9 cellular contexts compared by ENCODE assay signal in genomic region chr11:39374963-39375698, GRCh38.
DNase-seq lines count a peak whose midpoint lies in the region; ATAC-seq, FAIRE-seq and TF ChIP-seq lines count a peak whose summit lies in the region.
"Had no signal": no experiment of that assay in that cellular context is flagged by ENCODE, and none has a peak within 500 bp of the region (broad histone marks: within the 10 kb centered on the region; RNA-seq: fewer than 3 reads in every experiment).

No MANE protein-coding gene starts in this region.

- H3K9me1 ChIP-seq in endothelial cell of umbilical vein (replicated peaks; ENCODE audit: control insufficient read depth, extremely low read depth, insufficient read depth, low read length) = no peaks in the 10 kb centered on the region

- no peak for FAIRE-seq in endothelial cell of umbilical vein (lab: Jason Lieb, UNC)

- ATAC-seq in GM21526 (IDR thresholded peaks at IDR 0.05; ENCODE audit: low FRiP score, unreplicated experiment) = no peak
- ATAC-seq in HG03520 (IDR thresholded peaks at IDR 0.05; ENCODE audit: unreplicated experiment) = no peak

- no peaks in the 10 kb centered on the region for H3K79me2 ChIP-seq in endothelial cell of umbilical vein (ENCODE audit: control insufficient read depth, insufficient read depth, low read length)

- H3K4me2 ChIP-seq in endothelial cell of umbilical vein (ENCODE audit: insufficient read depth, low read length) = no peak overlapping the region

- H3K9ac ChIP-seq in NT2/D1 (ENCODE audit: insufficient read length, low read depth) = no peak overlapping the region
- no peak overlapping the region for H3K9ac ChIP-seq in endothelial cell of umbilical vein (replicated peaks; ENCODE audit: extremely low read depth, insufficient read depth, low read length)

- no peak overlapping the region for H2AFZ ChIP-seq in endothelial cell of umbilical vein (ENCODE audit: low read depth, low read length)

- POLR2A ChIA-PET in A673 (lab: Charles Lee; ENCODE audit: low non-redundant PET) (interaction anchor here (0.6 to 0.7 kb wide), 3 partner anchors 82 to 919 kb away, joined by 3 read pairs; no protein-coding TSS in a partner anchor), endothelial cell of umbilical vein (lab: Charles Lee) (no interaction called here)

- BruUV-seq in A673 (replicated peaks; lab: Mats Ljungman, UMichigan) (no TSS peak), endothelial cell of umbilical vein (replicated peaks; lab: Mats Ljungman, UMichigan) (no TSS peak)

- CTCF ChIA-PET in A673 (lab: Charles Lee) (interaction anchor here (0.6 to 1.2 kb wide), 5 partner anchors 9 to 506 kb away, joined by 3 to 8 read pairs (median 4); no protein-coding TSS in a partner anchor), endothelial cell of umbilical vein (lab: Charles Lee) (interaction anchor here (0.7 to 2.0 kb wide), 2 partner anchors 10 kb away, joined by 5 read pairs; no protein-coding TSS in a partner anchor)

- TF ChIP-seq CTCF in A673 (conservative IDR thresholded peaks at IDR 0.05; ENCODE audit: low read depth, low read length) (peak; percentile 97), GM12872 (IDR thresholded peaks at IDR 0.05; ENCODE audit: insufficient read depth, low read depth, low read length) (peak; percentile 43; the same call in 2 of the 3 replicates), endothelial cell of umbilical vein (IDR thresholded peaks at IDR 0.05; ENCODE audit: extremely low read depth in 1 of 2, insufficient read depth in 1 of 2, low read depth in 1 of 2, low read length in 2 of 2) (peak; percentile 14 to 20), retinal pigment epithelial cell (conservative IDR thresholded peaks at IDR 0.05; ENCODE audit: low read depth, low read length) (peak; percentile 41), right atrium auricular region (IDR thresholded peaks at IDR 0.05) (peak in 1 of 2 donors; percentile 63)

- no peak overlapping the region for H3K4me3 ChIP-seq in A673 (ENCODE audit: low read depth, low read length, poor library complexity, severe bottlenecking)
- H3K4me3 ChIP-seq in NT2/D1 (ENCODE audit: insufficient read length, low read depth) = no peak overlapping the region
- no peak overlapping the region for H3K4me3 ChIP-seq in endothelial cell of umbilical vein (replicated peaks in 1 of 3; ENCODE audit: insufficient read depth in 1 of 3, low read depth in 1 of 3, low read length in 3 of 3)
- no peak overlapping the region for H3K4me3 ChIP-seq in retinal pigment epithelial cell (ENCODE audit: low read length)
- no peak overlapping the region for H3K4me3 ChIP-seq in right atrium auricular region

- H3K4me1 ChIP-seq in A673 (ENCODE audit: insufficient read depth, low read length, poor library complexity, severe bottlenecking) (peaks cover 11% of the 10 kb centered on the region), NT2/D1 (ENCODE audit: insufficient read depth, insufficient read length) (no peaks in the 10 kb centered on the region), endothelial cell of umbilical vein (ENCODE audit: control insufficient read depth, extremely low read depth, insufficient read depth, low read length) (no peaks in the 10 kb centered on the region), right atrium auricular region (no peaks in the 10 kb centered on the region)

- intact Hi-C loops in A673 (cut with micrococcal nuclease; ENCODE audit: unreplicated experiment) (loop anchor here (2.0 to 10.0 kb wide), 3 partner anchors 154 to 980 kb away; no protein-coding TSS in a partner anchor), endothelial cell of umbilical vein (cut with micrococcal nuclease) (no loop called here)

- dilution Hi-C loops in endothelial cell of umbilical vein (cut with MboI; ENCODE audit: extremely low pct_ligation_motif_present, low sequenced_read_pairs) = no loop called here

- H3K9me3 ChIP-seq in A673 (ENCODE audit: low read depth, low read length, poor library complexity, severe bottlenecking) = peaks cover 10% of the 10 kb centered on the region
- H3K9me3 ChIP-seq in NT2/D1 (ENCODE audit: insufficient read depth, low read length) = no peaks in the 10 kb centered on the region
- H3K9me3 ChIP-seq in endothelial cell of umbilical vein (replicated peaks; ENCODE audit: control insufficient read depth, insufficient read depth, low read length) = no peaks in the 10 kb centered on the region
- no peaks in the 10 kb centered on the region for H3K9me3 ChIP-seq in right atrium auricular region

- no peaks in the 10 kb centered on the region for H4K20me1 ChIP-seq in endothelial cell of umbilical vein (replicated peaks; ENCODE audit: control insufficient read depth, extremely low read depth, insufficient read depth, low read length)

- H3K27me3 ChIP-seq in A673 (replicated peaks; ENCODE audit: insufficient read depth, low read depth, low read length, poor library complexity) (no peaks in the 10 kb centered on the region), NT2/D1 (ENCODE audit: insufficient read depth, insufficient read length) (no peaks in the 10 kb centered on the region), endothelial cell of umbilical vein (ENCODE audit: control insufficient read depth in 2 of 2, insufficient read depth in 2 of 2, low read length in 2 of 2) (no peaks in the 10 kb centered on the region), right atrium auricular region (no peaks in the 10 kb centered on the region)

- peak; percentile 92 for DNase-seq in A673 (ENCODE audit: low spot score)
- DNase-seq in NT2/D1 (ENCODE audit: low read depth, low spot score) = peak; percentile 13
- peak; percentile 2 for DNase-seq in endothelial cell of umbilical vein (ENCODE audit: low read depth, low spot score)
- no peak for DNase-seq in retinal pigment epithelial cell (ENCODE audit: low read depth)
- no peak for DNase-seq in right atrium auricular region (ENCODE audit: low spot score)
- DNase-seq: activated naive CD8-positive, alpha-beta T cell treated with anti-CD3 and anti-CD28 coated beads, Interleukin-2, amount 10 ng/mL, durations not matched to agents 7 days and 5 days had no signal

- H3K36me3 ChIP-seq in A673 (ENCODE audit: insufficient read depth, low read length, poor library complexity, severe bottlenecking) (no peaks in the 10 kb centered on the region), NT2/D1 (ENCODE audit: insufficient read depth, insufficient read length, low read length) (no peaks in the 10 kb centered on the region), endothelial cell of umbilical vein (ENCODE audit: control insufficient read depth in 2 of 2, extremely low read depth in 1 of 2, insufficient read depth in 2 of 2, low read length in 2 of 2) (no peaks in the 10 kb centered on the region), right atrium auricular region (no peaks in the 10 kb centered on the region)

- H3K27ac ChIP-seq in A673 (ENCODE audit: low read depth, low read length, poor library complexity, severe bottlenecking) (peak overlapping the region; percentile 3), endothelial cell of umbilical vein (ENCODE audit: insufficient read depth, low read depth, low read length) (no peak overlapping the region), right atrium auricular region (no peak overlapping the region)

- no peak for TF ChIP-seq POLR2A in endothelial cell of umbilical vein (IDR thresholded peaks at IDR 0.05; ENCODE audit: low read depth, low read length)

TF ChIP-seq in endothelial cell of umbilical vein, 7 proteins besides CTCF, POLR2A, EP300 and RAD21:
- no peak for TF ChIP-seq MYC (IDR thresholded peaks at IDR 0.05; ENCODE audit: low read depth, low read length)
- TF ChIP-seq EZH2 (IDR thresholded peaks at IDR 0.05; ENCODE audit: borderline replicate concordance, low read depth, low read length, severe bottlenecking) = no peak
- no peak for TF ChIP-seq JUN (IDR thresholded peaks at IDR 0.05; ENCODE audit: borderline replicate concordance, insufficient read depth, insufficient read length, low read depth)
- TF ChIP-seq MAX (IDR thresholded peaks at IDR 0.05; ENCODE audit: insufficient read depth, insufficient read length) = no peak
- TF ChIP-seq POLR2AphosphoS5 (IDR thresholded peaks at IDR 0.05; ENCODE audit: insufficient read depth, low read depth, low read length) = no peak
- no peak for TF ChIP-seq FOS (IDR thresholded peaks at IDR 0.05; ENCODE audit: borderline replicate concordance, insufficient read depth, low read length)
- no peak for TF ChIP-seq GATA2 (IDR thresholded peaks at IDR 0.05; ENCODE audit: insufficient read depth, insufficient read length, low read depth, low read length)

Comparison
In these comparisons a context has a peak if more than half of its experiments do, and no peak if none do; other contexts are left out.
1. DNase-seq: peak in A673 (single experiment), NT2/D1 (single experiment) and endothelial cell of umbilical vein (single experiment); none in retinal pigment epithelial cell (single experiment) and right atrium auricular region (single experiment).